Comparison of ENCODE assay signal across 15 cellular contexts in the genomic region with DNA sequence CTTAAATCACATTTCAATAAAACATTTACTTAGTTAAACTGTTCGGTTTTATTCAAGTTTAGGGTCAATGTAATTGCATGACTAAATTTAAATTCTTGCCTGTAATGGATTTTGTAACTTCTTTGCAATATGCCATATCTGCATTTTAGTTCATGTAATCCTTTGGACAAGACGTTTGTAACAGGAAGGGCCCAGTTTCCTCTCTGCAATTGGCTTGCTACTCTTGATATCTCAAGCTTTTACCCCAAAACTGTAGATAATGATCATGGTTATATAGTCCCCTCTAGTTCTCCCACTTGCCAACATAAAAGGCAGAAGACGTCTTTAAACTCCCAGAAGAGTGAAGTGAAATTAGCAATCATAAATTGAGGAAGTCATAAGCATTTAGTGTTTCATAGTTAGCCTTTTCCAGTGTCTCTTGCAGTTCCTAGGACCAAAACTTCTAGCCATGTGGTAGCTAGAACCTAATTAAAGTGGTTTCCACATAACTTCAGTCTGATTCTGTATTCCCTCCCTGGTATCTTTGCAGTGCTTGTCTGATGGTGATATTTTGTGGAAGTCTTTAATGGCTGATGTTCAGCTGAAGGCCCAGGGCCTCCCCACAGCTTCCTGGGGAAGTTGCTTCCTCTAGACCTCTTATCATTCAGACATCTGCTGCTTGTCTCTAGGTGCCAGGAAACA.
A peak's percentile ranks its signal among the peaks of the same experiment; 100 is the strongest.
DNase-seq lines count a peak whose midpoint lies in the region; ATAC-seq and FAIRE-seq lines count a peak whose summit lies in the region.
"Had no signal": no experiment of that assay in that cellular context is flagged by ENCODE, and none has a peak within 500 bp of the region (broad histone marks: within the 10 kb centered on the region; RNA-seq: fewer than 3 reads in every experiment).

No MANE protein-coding gene starts in this region.

- peaks cover 47% of the 10 kb centered on the region for H3K4me1 Mint-ChIP-seq in activated CD4-positive, alpha-beta T cell treated with anti-CD3 and anti-CD28 coated beads for 36 hours
- H3K4me1 Mint-ChIP-seq in activated T-cell treated with anti-CD3 and anti-CD28 coated beads, Interleukin-2, amount 50 U/mL, for 72 hours (ENCODE audit: low read depth) = peaks cover 62% of the 10 kb centered on the region
- H3K4me1 Mint-ChIP-seq in naive thymus-derived CD8-positive, alpha-beta T cell = peaks cover 29 to 49% (median 47%) of the 10 kb centered on the region in 4 donors

- no peak for FAIRE-seq in HTR-8/SVneo (lab: Jason Lieb, UNC)
- FAIRE-seq: GM12892 had no signal

- no peak overlapping the region for H3K4me3 Mint-ChIP-seq in activated CD4-positive, alpha-beta T cell treated with anti-CD3 and anti-CD28 coated beads for 36 hours
- H3K4me3 Mint-ChIP-seq in activated T-cell treated with anti-CD3 and anti-CD28 coated beads, Interleukin-2, amount 50 U/mL, for 72 hours = peak overlapping the region; percentile 16 to 69
- peak overlapping the region in 9 of 10 donors; percentile 4 to 70 (median 57) for H3K4me3 Mint-ChIP-seq in naive thymus-derived CD8-positive, alpha-beta T cell

- no peaks in the 10 kb centered on the region for H3K27me3 Mint-ChIP-seq in activated CD4-positive, alpha-beta T cell treated with anti-CD3 and anti-CD28 coated beads for 36 hours
- H3K27me3 Mint-ChIP-seq in activated T-cell treated with anti-CD3 and anti-CD28 coated beads, Interleukin-2, amount 50 U/mL, for 72 hours (ENCODE audit: low read depth) = no peaks in the 10 kb centered on the region
- H3K27me3 Mint-ChIP-seq in naive thymus-derived CD8-positive, alpha-beta T cell = peaks cover 0 to 2% (median 0%) of the 10 kb centered on the region in 5 donors

- peak overlapping the region; percentile 5 for H3K27ac Mint-ChIP-seq in activated CD4-positive, alpha-beta T cell treated with anti-CD3 and anti-CD28 coated beads for 36 hours
- H3K27ac Mint-ChIP-seq in activated T-cell treated with anti-CD3 and anti-CD28 coated beads, Interleukin-2, amount 50 U/mL, for 72 hours = peak overlapping the region; percentile 70
- peak overlapping the region in 9 of 10 donors; percentile 3 to 84 (median 48) for H3K27ac Mint-ChIP-seq in naive thymus-derived CD8-positive, alpha-beta T cell

- peaks cover 41% of the 10 kb centered on the region for H3K36me3 Mint-ChIP-seq in activated CD4-positive, alpha-beta T cell treated with anti-CD3 and anti-CD28 coated beads for 36 hours (ENCODE audit: low read depth)
- peaks cover 26 to 33% of the 10 kb centered on the region in 2 donors for H3K36me3 Mint-ChIP-seq in activated T-cell treated with anti-CD3 and anti-CD28 coated beads, Interleukin-2, amount 50 U/mL, for 72 hours (ENCODE audit: insufficient read depth in 2 of 2)
- H3K36me3 Mint-ChIP-seq in naive thymus-derived CD8-positive, alpha-beta T cell = peaks cover 0 to 42% (median 14%) of the 10 kb centered on the region in 3 donors

- POLR2A ChIA-PET in activated CD4-positive, alpha-beta T cell treated with anti-CD3 and anti-CD28 coated beads for 36 hours (lab: Charles Lee) = no interaction called here
- POLR2A ChIA-PET in naive thymus-derived CD8-positive, alpha-beta T cell (lab: Charles Lee) = interaction anchor here (0.6 to 1.1 kb wide), 3 partner anchors 74 to 157 kb away, joined by 3 to 4 read pairs (median 3); no protein-coding TSS in a partner anchor

- H3K9me3 Mint-ChIP-seq in activated CD4-positive, alpha-beta T cell treated with anti-CD3 and anti-CD28 coated beads for 36 hours (ENCODE audit: low read depth) = peaks cover 2% of the 10 kb centered on the region
- no peaks in the 10 kb centered on the region for H3K9me3 Mint-ChIP-seq in activated T-cell treated with anti-CD3 and anti-CD28 coated beads, Interleukin-2, amount 50 U/mL, for 72 hours
- no peaks in the 10 kb centered on the region for H3K9me3 Mint-ChIP-seq in naive thymus-derived CD8-positive, alpha-beta T cell

- peak; percentile 11 for DNase-seq in activated CD4-positive, alpha-beta T cell treated with anti-CD3 and anti-CD28 coated beads for 36 hours
- DNase-seq in activated CD4-positive, alpha-beta T cell treated with anti-CD3 and anti-CD28 coated beads for 1 hour = no peak
- peak; percentile 97 for DNase-seq in NOMO-1 treated with DMSO at 0.1 percent for 48 hours (lab: John Stamatoyannopoulos, UW; ENCODE audit: unreplicated experiment)
- no peak for DNase-seq in activated T-cell treated with anti-CD3 and anti-CD28 coated beads, Interleukin-2, amount 50 U/mL, for 72 hours
- peak in 5 of 10 donors; percentile 7 to 51 (median 36) for DNase-seq in naive thymus-derived CD8-positive, alpha-beta T cell
- DNase-seq in HT-29 (ENCODE audit: low spot score) = no peak
- DNase-seq in HTR-8/SVneo (ENCODE audit: insufficient read length, low spot score) = no peak
- DNase-seq: DMS153; mesenchymal stem cell; MG63; NCI-H526; stimulated activated CD4-positive, alpha-beta T cell treated with anti-CD3 and anti-CD28 coated beads, Interleukin-4, amount 100 ng/mL, for 1 hour had no signal

- CTCF ChIA-PET in activated CD4-positive, alpha-beta T cell treated with anti-CD3 and anti-CD28 coated beads for 36 hours (lab: Charles Lee) = interaction anchor here (0.6 to 1.1 kb wide), 4 partner anchors 9 to 901 kb away, joined by 3 to 4 read pairs (median 3); no protein-coding TSS in a partner anchor

- peak; percentile 23 for ATAC-seq in activated CD4-positive, alpha-beta T cell treated with anti-CD3 and anti-CD28 coated beads for 36 hours
- ATAC-seq in activated T-cell treated with anti-CD3 and anti-CD28 coated beads, Interleukin-2, amount 50 U/mL, for 72 hours (replicated peaks in 1 of 2) = peak in 1 of 2 donors; percentile 20
- peak; percentile 81 to 84 for ATAC-seq in naive thymus-derived CD8-positive, alpha-beta T cell
- ATAC-seq in GM18519 (IDR thresholded peaks at IDR 0.05; ENCODE audit: low FRiP score, unreplicated experiment) = no peak
- ATAC-seq: SK-N-SH treated with all-trans-retinoic acid at 6 μM for 48 hours had no signal

- intact Hi-C loops in activated CD4-positive, alpha-beta T cell treated with anti-CD3 and anti-CD28 coated beads for 36 hours (cut with DNase I, micrococcal nuclease) = no loop called here

Comparison
In these comparisons a context has a peak if more than half of its experiments do, and no peak if none do; other contexts are left out.
1. DNase-seq: peak in activated CD4-positive, alpha-beta T cell treated with anti-CD3 and anti-CD28 coated beads for 36 hours (single experiment) and NOMO-1 treated with DMSO at 0.1 percent for 48 hours (single experiment); none in activated CD4-positive, alpha-beta T cell treated with anti-CD3 and anti-CD28 coated beads for 1 hour (single experiment), activated T-cell treated with anti-CD3 and anti-CD28 coated beads, Interleukin-2, amount 50 U/mL, for 72 hours (0 of 2), HT-29 (single experiment) and HTR-8/SVneo (single experiment).
2. H3K27ac Mint-ChIP-seq: peak in every context shown above with its lines; median percentile 70 in activated T-cell treated with anti-CD3 and anti-CD28 coated beads, Interleukin-2, amount 50 U/mL, for 72 hours; 48 in naive thymus-derived CD8-positive, alpha-beta T cell; 5 in activated CD4-positive, alpha-beta T cell treated with anti-CD3 and anti-CD28 coated beads for 36 hours.